In the genomic region with DNA sequence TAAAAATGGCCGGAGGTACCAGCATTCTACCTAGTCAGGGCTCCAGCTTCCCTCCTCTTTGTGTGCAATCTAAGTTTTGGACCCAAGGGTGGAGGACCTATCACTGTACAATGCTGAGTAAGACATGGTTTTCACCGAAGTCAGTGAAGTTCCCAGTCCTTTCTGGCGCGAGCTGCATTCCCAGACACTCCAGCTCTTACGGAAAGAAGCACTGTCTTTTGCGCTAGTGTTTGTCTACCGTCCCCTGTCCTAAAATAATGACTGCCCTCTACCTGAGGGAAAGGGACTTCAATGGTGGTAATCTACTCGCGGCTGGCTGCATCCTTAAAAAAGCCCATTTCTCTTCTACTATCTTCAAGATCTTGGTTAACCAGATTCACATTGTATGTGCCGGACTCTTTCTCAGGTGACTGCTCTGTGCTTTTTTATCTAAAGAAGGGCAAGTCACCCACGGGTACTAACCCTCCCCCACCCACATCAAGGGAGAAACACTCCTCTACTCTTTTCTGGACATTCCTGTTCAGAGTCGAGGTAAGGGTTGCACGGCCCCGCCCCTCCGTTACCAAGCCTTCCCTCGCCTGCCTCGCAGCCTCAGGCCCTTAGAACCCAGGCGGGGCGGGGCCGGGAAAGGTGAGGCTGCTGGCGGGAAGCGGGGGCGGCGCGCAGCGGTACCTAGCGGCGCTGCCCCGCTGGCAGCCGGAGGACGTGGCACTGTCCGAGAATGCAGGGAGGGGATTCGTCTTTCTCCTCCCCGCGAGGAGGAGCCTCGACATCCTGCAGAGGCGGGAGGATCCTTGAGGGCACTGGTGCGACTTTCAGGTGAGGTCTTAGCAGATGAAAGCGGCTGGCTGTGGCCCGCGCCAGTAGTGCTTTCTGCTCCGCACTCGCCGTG, we compare ENCODE assay signal across 7 cellular contexts.
DNase-seq lines count a peak whose midpoint lies in the region; ATAC-seq and TF ChIP-seq lines count a peak whose summit lies in the region.
"Not testable (repeated sequence)": the region's sequence is repeated elsewhere in the genome, so short reads cannot be mapped to it uniquely, and the experiment has no call there.

No MANE protein-coding gene starts in this region.

- not testable (repeated sequence) for H3K36me3 ChIP-seq in brain microvascular endothelial cell (replicated peaks); gastrocnemius medialis

- H3K4me3 ChIP-seq in brain microvascular endothelial cell (ENCODE audit: low read depth, low read length) (peak overlapping the region; percentile 55), iPS-18c (ENCODE audit: insufficient read depth, low read depth, low read length) (peak overlapping the region; percentile 39; the same call in 1 of the 2 replicates), gastrocnemius medialis (peak overlapping the region; percentile 46 to 57 (median 50))

- H3K27ac ChIP-seq in VCaP: peak overlapping the region; percentile 78
- peak overlapping the region; percentile 92 for H3K27ac ChIP-seq in brain microvascular endothelial cell
- peak overlapping the region; percentile 66 to 79 (median 71) for H3K27ac ChIP-seq in gastrocnemius medialis

- in situ Hi-C loops in brain microvascular endothelial cell (cut with HindIII; ENCODE audit: low pct_ligation_motif_present, low sequenced_read_pairs); gastrocnemius medialis (cut with MboI; ENCODE audit: low sequenced_read_pairs in 4 of 4): not testable (repeated sequence)

- H3K9me3 ChIP-seq in iPS-18c (ENCODE audit: control insufficient read depth, insufficient read depth, low read length); gastrocnemius medialis: not testable (repeated sequence)

- TF ChIP-seq CTCF in VCaP (conservative IDR thresholded peaks at IDR 0.05): peak; percentile 34; the same call in 1 of the 2 replicates
- not testable (repeated sequence) for TF ChIP-seq CTCF in brain microvascular endothelial cell (IDR thresholded peaks at IDR 0.05; ENCODE audit: low read depth, low read length, missing control alignments)
- peak in 1 of 5 experiments; percentile 19 for TF ChIP-seq CTCF in gastrocnemius medialis (IDR thresholded peaks at IDR 0.05 in 4 of 5, conservative IDR thresholded peaks at IDR 0.05 in 1 of 5)

- H3K27me3 ChIP-seq in brain microvascular endothelial cell (replicated peaks); gastrocnemius medialis: not testable (repeated sequence)

- TF ChIP-seq POLR2A in gastrocnemius medialis (IDR thresholded peaks at IDR 0.05): not testable (repeated sequence)

- DNase-seq in NCI-H2171 (lab: John Stamatoyannopoulos, UW) (peak; percentile 55), brain microvascular endothelial cell (peak; percentile 64), gastrocnemius medialis (peak; percentile 42 to 78)

- H3K4me1 ChIP-seq in gastrocnemius medialis: peaks cover 10 to 19% of the 10 kb centered on the region in 2 donors

- intact Hi-C loops in gastrocnemius medialis (cut with DNase I; ENCODE audit: low total_unique reads): not testable (repeated sequence)

- ATAC-seq in GM18868 (IDR thresholded peaks at IDR 0.05; ENCODE audit: unreplicated experiment) (peak; percentile 52), HG03097 (IDR thresholded peaks at IDR 0.05; ENCODE audit: low FRiP score, unreplicated experiment) (peak; percentile 57), gastrocnemius medialis (peak; percentile 79 to 83)

Comparison
In these comparisons a context has a peak if more than half of its experiments do, and no peak if none do; other contexts are left out.
1. Peak in every context shown above with its lines: DNase-seq, ATAC-seq, H3K4me3 ChIP-seq and H3K27ac ChIP-seq.